In genomic region chr3:64639022-64639421, GRCh38 we compare ENCODE assay signal across 19 cellular contexts. TPM values are rescaled to one million over a fixed set of nuclear protein-coding genes. Genes with fewer than 3 reads are reported as not detected.
A peak's percentile ranks its signal among the peaks of the same experiment; 100 is the strongest.
DNase-seq lines count a peak whose midpoint lies in the region; ATAC-seq and TF ChIP-seq lines count a peak whose summit lies in the region.
"Had no signal": no experiment of that assay in that cellular context is flagged by ENCODE, and none has a peak within 500 bp of the region (broad histone marks: within the 10 kb centered on the region; RNA-seq: fewer than 3 reads in every experiment).

No MANE protein-coding gene starts in this region.

- H3K27ac ChIP-seq in gastrocnemius medialis: peak overlapping the region in 3 of 4 donors; percentile 11 to 36 (median 16)
- no peak overlapping the region for H3K27ac ChIP-seq in substantia nigra (ENCODE audit: low read depth, low read length, poor library complexity, severe bottlenecking)
- H3K27ac ChIP-seq: BLaER1 treated with 17β-estradiol and CSF1 and Interleukin-3, amounts not matched to agents 10 nM and 100 nM; PC-9; SJSA1 had no signal

- H3K9me3 Mint-ChIP-seq in activated T-helper 2 cell treated with anti-CD3 and anti-CD28 coated beads, Interferon-gamma antibody, Interleukin-2, Interleukin-4, amounts not matched to agents 10 μg/mL and 5 μg/mL and 100 μg/mL, durations not matched to agents 14 hours and 24 hours and 36 hours: no peaks in the 10 kb centered on the region

- TF ChIP-seq CTCF in gastrocnemius medialis (IDR thresholded peaks at IDR 0.05 in 4 of 5, conservative IDR thresholded peaks at IDR 0.05 in 1 of 5): no peak

- no peaks in the 10 kb centered on the region for H3K27me3 ChIP-seq in gastrocnemius medialis
- H3K27me3 ChIP-seq: BLaER1 treated with 17β-estradiol and CSF1 and Interleukin-3, amounts not matched to agents 10 nM and 100 nM; MG63; SJSA1 had no signal

- no peak overlapping the region for H3K4me3 Mint-ChIP-seq in activated T-helper 2 cell treated with anti-CD3 and anti-CD28 coated beads, Interferon-gamma antibody, Interleukin-2, Interleukin-4, amounts not matched to agents 10 μg/mL and 5 μg/mL and 100 μg/mL, durations not matched to agents 14 hours and 24 hours and 36 hours (ENCODE audit: low read depth)
- H3K4me3 Mint-ChIP-seq: CD8-positive, alpha-beta memory T cell had no signal

- in situ Hi-C loops in gastrocnemius medialis (cut with MboI; ENCODE audit: low sequenced_read_pairs in 4 of 4): no loop called here

- no peaks in the 10 kb centered on the region for H3K4me1 Mint-ChIP-seq in activated T-helper 2 cell treated with anti-CD3 and anti-CD28 coated beads, Interferon-gamma antibody, Interleukin-2, Interleukin-4, amounts not matched to agents 10 μg/mL and 5 μg/mL and 100 μg/mL, durations not matched to agents 14 hours and 24 hours and 36 hours (ENCODE audit: low read depth)
- H3K4me1 Mint-ChIP-seq: CD8-positive, alpha-beta memory T cell had no signal

- intact Hi-C loops in gastrocnemius medialis (cut with DNase I; ENCODE audit: low total_unique reads): no loop called here
- intact Hi-C loops in activated T-helper 2 cell treated with anti-CD3 and anti-CD28 coated beads, Interferon-gamma antibody, Interleukin-2, Interleukin-4, amounts not matched to agents 10 μg/mL and 5 μg/mL and 100 μg/mL, durations not matched to agents 14 hours and 24 hours and 36 hours (cut with micrococcal nuclease): no loop called here

- no peak overlapping the region for H3K4me3 ChIP-seq in gastrocnemius medialis
- H3K4me3 ChIP-seq: BLaER1 treated with 17β-estradiol and CSF1 and Interleukin-3, amounts not matched to agents 10 nM and 100 nM; HAP-1; MG63; PC-9; SJSA1 had no signal

- no peaks in the 10 kb centered on the region for H3K9me3 ChIP-seq in gastrocnemius medialis
- H3K9me3 ChIP-seq: HAP-1, MG63, SJSA1 had no signal

- no peak for ATAC-seq in gastrocnemius medialis
- ATAC-seq in GM19351 (IDR thresholded peaks at IDR 0.05; ENCODE audit: unreplicated experiment): no peak

- peak in 2 of 3 experiments; percentile 26 to 43 for DNase-seq in NCI-H1417 (lab: John Stamatoyannopoulos, UW)
- DNase-seq in NCI-H1417 treated with DMSO at 0.1 percent for 48 hours (lab: John Stamatoyannopoulos, UW): no peak
- DNase-seq in NCI-H2227 treated with DMSO at 0.1 percent for 48 hours (lab: John Stamatoyannopoulos, UW): peak; percentile 41
- peak; percentile 5 for DNase-seq in medulla oblongata (ENCODE audit: extremely low spot score)
- no peak for DNase-seq in gastrocnemius medialis
- DNase-seq in activated T-helper 2 cell treated with anti-CD3 and anti-CD28 coated beads, Interferon-gamma antibody, Interleukin-2, Interleukin-4, amounts not matched to agents 10 μg/mL and 5 μg/mL and 100 μg/mL, durations not matched to agents 14 hours and 24 hours and 36 hours (ENCODE audit: low spot score): no peak
- no peak for DNase-seq in substantia nigra (lab: John Stamatoyannopoulos, UW)
- DNase-seq: CD8-positive, alpha-beta memory T cell; IMR-90; Karpas-422; MG63; NCI-H1436; NCI-H2081; NCI-H82; PC-9 had no signal

- H3K27ac Mint-ChIP-seq in activated T-helper 2 cell treated with anti-CD3 and anti-CD28 coated beads, Interferon-gamma antibody, Interleukin-2, Interleukin-4, amounts not matched to agents 10 μg/mL and 5 μg/mL and 100 μg/mL, durations not matched to agents 14 hours and 24 hours and 36 hours: no peak overlapping the region
- H3K27ac Mint-ChIP-seq: CD8-positive, alpha-beta memory T cell had no signal

- TF ChIP-seq POLR2A in gastrocnemius medialis (IDR thresholded peaks at IDR 0.05): no peak

- H3K36me3 Mint-ChIP-seq in activated T-helper 2 cell treated with anti-CD3 and anti-CD28 coated beads, Interferon-gamma antibody, Interleukin-2, Interleukin-4, amounts not matched to agents 10 μg/mL and 5 μg/mL and 100 μg/mL, durations not matched to agents 14 hours and 24 hours and 36 hours (ENCODE audit: low read depth): no peaks in the 10 kb centered on the region
- H3K36me3 Mint-ChIP-seq: CD8-positive, alpha-beta memory T cell had no signal

- peaks cover 0 to 7% of the 10 kb centered on the region in 2 donors for H3K36me3 ChIP-seq in gastrocnemius medialis
- H3K36me3 ChIP-seq: BLaER1 treated with 17β-estradiol and CSF1 and Interleukin-3, amounts not matched to agents 10 nM and 100 nM; HAP-1; MG63; SJSA1 had no signal

- H3K4me1 ChIP-seq in gastrocnemius medialis: no peaks in the 10 kb centered on the region
- H3K4me1 ChIP-seq: BLaER1 treated with 17β-estradiol and CSF1 and Interleukin-3, amounts not matched to agents 10 nM and 100 nM; SJSA1 had no signal

- no peaks in the 10 kb centered on the region for H3K27me3 Mint-ChIP-seq in activated T-helper 2 cell treated with anti-CD3 and anti-CD28 coated beads, Interferon-gamma antibody, Interleukin-2, Interleukin-4, amounts not matched to agents 10 μg/mL and 5 μg/mL and 100 μg/mL, durations not matched to agents 14 hours and 24 hours and 36 hours (ENCODE audit: low read depth)
- H3K27me3 Mint-ChIP-seq: CD8-positive, alpha-beta memory T cell had no signal

RNA-seq across cellular contexts. Expression of gene ADAMTS9, which starts 48.8 kb away (rescaled TPM):
- 10 to 100 TPM in 3 of 4 donors, 1 to 10 TPM in 1; 4.8 to 49.8 (median 13.4) TPM for total RNA-seq in gastrocnemius medialis
- not detected in 2 replicates for total RNA-seq in activated T-helper 2 cell treated with anti-CD3 and anti-CD28 coated beads, Interferon-gamma antibody, Interleukin-2, Interleukin-4, amounts not matched to agents 10 μg/mL and 5 μg/mL and 100 μg/mL, durations not matched to agents 14 hours and 24 hours and 36 hours
- total RNA-seq: CD8-positive, alpha-beta memory T cell had no signal

Comparison
In these comparisons a context has a peak if more than half of its experiments do, and no peak if none do; other contexts are left out.
1. DNase-seq: peak in NCI-H1417 (2 of 3), NCI-H2227 treated with DMSO at 0.1 percent for 48 hours (single experiment) and medulla oblongata (single experiment); none in NCI-H1417 treated with DMSO at 0.1 percent for 48 hours (single experiment), gastrocnemius medialis (0 of 2), activated T-helper 2 cell treated with anti-CD3 and anti-CD28 coated beads, Interferon-gamma antibody, Interleukin-2, Interleukin-4, amounts not matched to agents 10 μg/mL and 5 μg/mL and 100 μg/mL, durations not matched to agents 14 hours and 24 hours and 36 hours (single experiment) and substantia nigra (0 of 49).